7 cellular contexts compared by ENCODE assay signal in genomic region chr2:66377832-66378231, GRCh38.
"Had no signal": no experiment of that assay in that cellular context is flagged by ENCODE, and none has a peak within 500 bp of the region (broad histone marks: within the 10 kb centered on the region; RNA-seq: fewer than 3 reads in every experiment).

No MANE protein-coding gene starts in this region.

- ATAC-seq: HepG2 had no signal

- H3K4me2 ChIP-seq: KMS-11 had no signal

- FAIRE-seq: HepG2, HTR-8/SVneo had no signal

- H3K9ac ChIP-seq: KMS-11 had no signal

- H3K27ac ChIP-seq: HL-60, KMS-11 had no signal

- DNase-seq: IMR-90, KBM-7, KG1 had no signal
